In genomic region chr12:46265734-46266133, GRCh38 we compare ENCODE assay signal across 9 cellular contexts. TPM values are rescaled to one million over a fixed set of nuclear protein-coding genes. Genes with fewer than 3 reads are reported as not detected.
DNase-seq lines count a peak whose midpoint lies in the region; TF ChIP-seq lines count a peak whose summit lies in the region.
"Had no signal": no experiment of that assay in that cellular context is flagged by ENCODE, and none has a peak within 500 bp of the region (broad histone marks: within the 10 kb centered on the region; RNA-seq: fewer than 3 reads in every experiment).

No MANE protein-coding gene starts in this region.

- peak; percentile 55 for DNase-seq in stimulated activated CD4-positive, alpha-beta T cell treated with anti-CD3 and anti-CD28 coated beads, Interleukin-15, amount 100 ng/mL, for 24 hours
- no peak for DNase-seq in stimulated activated CD4-positive, alpha-beta T cell treated with anti-CD3 and anti-CD28 coated beads, Interleukin-2, amount 100 ng/mL, for 48 hours
- DNase-seq in vagina (ENCODE audit: extremely low spot score in 2 of 2) (no peak), NCI-H510A treated with DMSO at 0.1 percent for 48 hours (lab: John Stamatoyannopoulos, UW) (no peak), mesothelial cell of epicardium (ENCODE audit: low spot score in 2 of 2, unreplicated experiment in 2 of 2) (no peak), NCI-H2081 (lab: John Stamatoyannopoulos, UW) (no peak)
- DNase-seq: left cardiac atrium had no signal

- TF ChIP-seq CTCF in OCI-LY1 (IDR thresholded peaks at IDR 0.05; ENCODE audit: low read length), result no peak
- no peak for TF ChIP-seq CTCF in vagina (IDR thresholded peaks at IDR 0.05)
- TF ChIP-seq CTCF in mesothelial cell of epicardium (IDR thresholded peaks at IDR 0.05; ENCODE audit: unreplicated experiment), result no peak

- H3K4me1 ChIP-seq in OCI-LY1 (ENCODE audit: insufficient read depth, low read length, severe bottlenecking) (peaks cover 56% of the 10 kb centered on the region), iPS-18a (ENCODE audit: control insufficient read depth, low read depth, low read length) (peaks cover 65% of the 10 kb centered on the region), vagina (peaks cover 56% of the 10 kb centered on the region)

- no peaks in the 10 kb centered on the region for H3K27me3 Mint-ChIP-seq in mesothelial cell of epicardium (ENCODE audit: low read depth)

- no peaks in the 10 kb centered on the region for H3F3A ChIP-seq in OCI-LY1 (ENCODE audit: insufficient read depth, low read length)

- H3K4me3 ChIP-seq in OCI-LY1 (ENCODE audit: low read depth, low read length, poor library complexity, severe bottlenecking) (peak overlapping the region; percentile 91), iPS-18a (ENCODE audit: low read length) (peak overlapping the region; percentile 96), vagina (no peak overlapping the region)

- no peak for TF ChIP-seq POLR2A in vagina (IDR thresholded peaks at IDR 0.05)

- H3K9me3 ChIP-seq in OCI-LY1 (ENCODE audit: low read length), result no peaks in the 10 kb centered on the region
- H3K9me3 ChIP-seq in iPS-18a (ENCODE audit: control insufficient read depth, low read depth, low read length), result no peaks in the 10 kb centered on the region
- H3K9me3 ChIP-seq in vagina, result no peaks in the 10 kb centered on the region

- H3K79me2 ChIP-seq in OCI-LY1 (ENCODE audit: insufficient read depth, low read length), result peaks cover 79% of the 10 kb centered on the region

- no peaks in the 10 kb centered on the region for H3K9me3 Mint-ChIP-seq in mesothelial cell of epicardium

- H3K36me3 ChIP-seq in OCI-LY1 (ENCODE audit: insufficient read depth, low read length) (peaks cover 71% of the 10 kb centered on the region), iPS-18a (ENCODE audit: control insufficient read depth, low read depth, low read length) (no peaks in the 10 kb centered on the region), vagina (no peaks in the 10 kb centered on the region)

- no peak overlapping the region for H3K27ac Mint-ChIP-seq in mesothelial cell of epicardium

- H3K27me3 ChIP-seq in OCI-LY1 (ENCODE audit: insufficient read depth, low read length) (no peaks in the 10 kb centered on the region), iPS-18a (ENCODE audit: control insufficient read depth, insufficient read depth, low read length) (no peaks in the 10 kb centered on the region), vagina (peaks cover 5% of the 10 kb centered on the region)

- H3K9ac ChIP-seq in OCI-LY1 (ENCODE audit: low read length) (peak overlapping the region; percentile 99), iPS-18a (ENCODE audit: low read length) (no peak overlapping the region)

- intact Hi-C loops in vagina (cut with DNase I), result no loop called here

- peaks cover 22% of the 10 kb centered on the region for H3K4me1 Mint-ChIP-seq in mesothelial cell of epicardium

- peak overlapping the region; percentile 93 for H3K27ac ChIP-seq in OCI-LY1 (ENCODE audit: low read depth, low read length, poor library complexity, severe bottlenecking)
- H3K27ac ChIP-seq in iPS-18a (ENCODE audit: low read length), result no peak overlapping the region
- H3K27ac ChIP-seq in vagina, result peak overlapping the region; percentile 14

- H3K36me3 Mint-ChIP-seq in mesothelial cell of epicardium, result no peaks in the 10 kb centered on the region

- H3K9me2 ChIP-seq in OCI-LY1 (ENCODE audit: low read depth, low read length), result no peaks in the 10 kb centered on the region

- no peak overlapping the region for H3K4me3 Mint-ChIP-seq in mesothelial cell of epicardium

- no peaks in the 10 kb centered on the region for H4K20me1 ChIP-seq in OCI-LY1 (ENCODE audit: insufficient read depth, low read length)

- H2AFZ ChIP-seq in OCI-LY1 (ENCODE audit: low read length), result no peak overlapping the region

- peak overlapping the region; percentile 87 for H3K4me2 ChIP-seq in OCI-LY1 (ENCODE audit: low read length)

RNA-seq across cellular contexts. Expression of gene SLC38A1, which starts 3.1 kb away (rescaled TPM):
- total RNA-seq in vagina (44.7 TPM), mesothelial cell of epicardium (114 to 116 TPM (median 114 TPM) in 3 replicates)

Comparison
In these comparisons a context has a peak if more than half of its experiments do, and no peak if none do; other contexts are left out.
1. H3K4me3 ChIP-seq: peak in OCI-LY1 (single experiment) and iPS-18a (single experiment); none in vagina (0 of 2).